Comparison of ENCODE assay signal across 3 cellular contexts in the genomic region with DNA sequence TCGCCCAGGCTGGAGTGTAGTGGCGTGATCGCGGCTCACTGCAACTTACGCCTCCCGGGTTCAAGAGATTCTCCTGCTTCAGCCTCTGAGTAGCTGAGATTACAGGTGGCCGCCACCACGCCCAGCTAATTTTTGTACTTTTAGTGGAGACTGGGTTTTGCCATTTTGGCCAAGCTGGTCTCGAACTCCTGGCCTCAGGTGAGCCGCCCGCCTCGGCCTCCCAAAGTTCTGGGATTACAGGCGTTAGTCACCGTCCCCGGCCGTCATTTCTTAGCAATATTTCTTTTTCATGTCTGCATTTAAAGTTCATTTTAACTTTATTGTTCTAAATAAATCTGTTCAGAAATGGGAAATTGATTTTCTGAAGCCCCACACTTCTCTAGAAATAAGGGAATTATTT.
"Had no signal": no experiment of that assay in that cellular context is flagged by ENCODE, and none has a peak within 500 bp of the region (broad histone marks: within the 10 kb centered on the region; RNA-seq: fewer than 3 reads in every experiment).

No MANE protein-coding gene starts in this region.

- ATAC-seq: GM12878 had no signal

- DNase-seq: GDM1, GF-D8 had no signal
